Comparison of ENCODE assay signal across 25 cellular contexts in genomic region chr6:169848946-169849345, GRCh38.
"Had no signal": no experiment of that assay in that cellular context is flagged by ENCODE, and none has a peak within 500 bp of the region (broad histone marks: within the 10 kb centered on the region; RNA-seq: fewer than 3 reads in every experiment).

No MANE protein-coding gene starts in this region.

- H3K4me3 ChIP-seq: dorsolateral prefrontal cortex, esophagus muscularis mucosa, gastrocnemius medialis, lower lobe of right lung, neural progenitor cell, prostate gland, suprapubic skin, transverse colon had no signal

- DNase-seq: activated CD4-positive, alpha-beta T cell treated with anti-CD3 and anti-CD28 coated beads, Interleukin-2, amount 50 U/mL, for 1 hour; activated CD4-positive, CD25-positive, alpha-beta regulatory T cell treated with anti-CD3 and anti-CD28 coated beads, Interleukin-2, amount 50 U/mL, for 72 hours; activated CD8-positive, alpha-beta T cell treated with anti-CD3 and anti-CD28 coated beads, Interleukin-2, amount 10 ng/mL, durations not matched to agents 7 days and 5 days; activated naive CD4-positive, alpha-beta T cell treated with Interleukin-2 at 50 U/mL for 16 hours; activated naive CD8-positive, alpha-beta T cell treated with anti-CD3 and anti-CD28 coated beads for 36 hours; activated T-cell treated with anti-CD3 and anti-CD28 coated beads, Interleukin-2, amount 50 U/mL, for 24 hours; effector memory CD8-positive, alpha-beta T cell; gastrocnemius medialis; hippocampal formation; lower lobe of right lung; mesendoderm; naive thymus-derived CD8-positive, alpha-beta T cell; SK-N-SH; stimulated activated CD4-positive, alpha-beta T cell treated with anti-CD3 and anti-CD28 coated beads, Interleukin-2, amount 100 ng/mL, for 24 hours; stimulated activated naive CD8-positive, alpha-beta T cell treated with anti-CD3 and anti-CD28 coated beads, Interleukin-15, amount 100 ng/mL, for 72 hours; transverse colon had no signal

- H3K27me3 Mint-ChIP-seq: activated naive CD8-positive, alpha-beta T cell treated with anti-CD3 and anti-CD28 coated beads for 36 hours had no signal

- H3K27ac ChIP-seq: dorsolateral prefrontal cortex, esophagus muscularis mucosa, gastrocnemius medialis, lower lobe of right lung, neural progenitor cell, prostate gland, suprapubic skin, transverse colon, VCaP had no signal

- H3K4me1 ChIP-seq: prostate gland, transverse colon had no signal

- H3K36me3 ChIP-seq: esophagus muscularis mucosa, gastrocnemius medialis, lower lobe of right lung, neural progenitor cell, prostate gland, suprapubic skin, transverse colon had no signal

- H3K4me1 Mint-ChIP-seq: activated naive CD8-positive, alpha-beta T cell treated with anti-CD3 and anti-CD28 coated beads for 36 hours; stimulated activated effector memory CD8-positive, alpha-beta T cell treated with anti-CD3 and anti-CD28 coated beads, Interleukin-12 subunit alpha, Interleukin-12 subunit beta, amount 100 ng/mL, for 72 hours; stimulated activated naive CD8-positive, alpha-beta T cell treated with anti-CD3 and anti-CD28 coated beads, Interleukin-15, amount 100 ng/mL, for 72 hours had no signal

- H3K9me3 ChIP-seq: esophagus muscularis mucosa, gastrocnemius medialis, lower lobe of right lung, prostate gland, SK-N-SH, suprapubic skin, transverse colon had no signal

- H3K27ac Mint-ChIP-seq: activated CD8-positive, alpha-beta T cell treated with anti-CD3 and anti-CD28 coated beads, Interleukin-2, amount 10 ng/mL, durations not matched to agents 7 days and 5 days; activated naive CD8-positive, alpha-beta T cell treated with anti-CD3 and anti-CD28 coated beads for 36 hours; activated T-cell treated with anti-CD3 and anti-CD28 coated beads, Interleukin-2, amount 50 U/mL, for 24 hours; activated T-helper 17 cell treated with anti-CD3 and anti-CD28 coated beads, Interleukin-2, amount 50 U/mL, for 72 hours; effector memory CD8-positive, alpha-beta T cell; neural progenitor cell; stimulated activated effector memory CD8-positive, alpha-beta T cell treated with anti-CD3 and anti-CD28 coated beads, Interleukin-12 subunit alpha, Interleukin-12 subunit beta, amount 100 ng/mL, for 72 hours; stimulated activated naive CD8-positive, alpha-beta T cell treated with anti-CD3 and anti-CD28 coated beads, Interleukin-15, amount 100 ng/mL, for 72 hours had no signal

- H3K4me3 Mint-ChIP-seq: activated CD8-positive, alpha-beta T cell treated with anti-CD3 and anti-CD28 coated beads, Interleukin-2, amount 10 ng/mL, durations not matched to agents 7 days and 5 days; activated naive CD8-positive, alpha-beta T cell treated with anti-CD3 and anti-CD28 coated beads for 36 hours; activated T-cell treated with anti-CD3 and anti-CD28 coated beads, Interleukin-2, amount 50 U/mL, for 24 hours; activated T-helper 17 cell treated with anti-CD3 and anti-CD28 coated beads, Interleukin-2, amount 50 U/mL, for 72 hours; central memory CD8-positive, alpha-beta T cell; effector memory CD8-positive, alpha-beta T cell; naive thymus-derived CD8-positive, alpha-beta T cell; neural progenitor cell; stimulated activated effector memory CD8-positive, alpha-beta T cell treated with anti-CD3 and anti-CD28 coated beads, Interleukin-12 subunit alpha, Interleukin-12 subunit beta, amount 100 ng/mL, for 72 hours; stimulated activated naive CD8-positive, alpha-beta T cell treated with anti-CD3 and anti-CD28 coated beads, Interleukin-15, amount 100 ng/mL, for 72 hours had no signal

- ATAC-seq: activated CD8-positive, alpha-beta T cell treated with anti-CD3 and anti-CD28 coated beads, Interleukin-2, amount 10 ng/mL, durations not matched to agents 7 days and 5 days; activated T-helper 17 cell treated with anti-CD3 and anti-CD28 coated beads, Interleukin-2, amount 50 U/mL, for 72 hours; effector memory CD8-positive, alpha-beta T cell; gastrocnemius medialis; lower lobe of right lung; naive thymus-derived CD8-positive, alpha-beta T cell; stimulated activated naive CD8-positive, alpha-beta T cell treated with anti-CD3 and anti-CD28 coated beads, Interleukin-15, amount 100 ng/mL, for 72 hours had no signal

- H3K27me3 ChIP-seq: gastrocnemius medialis, neural progenitor cell, transverse colon had no signal

- H3K9me3 Mint-ChIP-seq: effector memory CD8-positive, alpha-beta T cell; naive thymus-derived CD8-positive, alpha-beta T cell; stimulated activated effector memory CD8-positive, alpha-beta T cell treated with anti-CD3 and anti-CD28 coated beads, Interleukin-12 subunit alpha, Interleukin-12 subunit beta, amount 100 ng/mL, for 72 hours had no signal

- H3K36me3 Mint-ChIP-seq: activated naive CD8-positive, alpha-beta T cell treated with anti-CD3 and anti-CD28 coated beads for 36 hours; naive thymus-derived CD8-positive, alpha-beta T cell; neural progenitor cell; stimulated activated effector memory CD8-positive, alpha-beta T cell treated with anti-CD3 and anti-CD28 coated beads, Interleukin-12 subunit alpha, Interleukin-12 subunit beta, amount 100 ng/mL, for 72 hours had no signal
